In genomic region chrX:149540621-149541520, GRCh38 we compare ENCODE assay signal across 8 cellular contexts. TPM values are rescaled to one million over a fixed set of nuclear protein-coding genes. Genes with fewer than 3 reads are reported as not detected.
A peak's percentile ranks its signal among the peaks of the same experiment; 100 is the strongest.
DNase-seq lines count a peak whose midpoint lies in the region; ATAC-seq and TF ChIP-seq lines count a peak whose summit lies in the region.

TSS of gene EOLA1 (plus strand) at chrX:149541012. CDS start at chrX:149545631, 4,619 bp downstream.

- peak within 1 kb of the TSS; percentile 39 for H2BK5ac ChIP-seq in neuronal stem cell (ENCODE audit: low read length)

- H3K36me3 ChIP-seq in MM.1S (replicated peaks; ENCODE audit: insufficient read depth, low read length) (no peaks in the 10 kb centered on the region), neuronal stem cell (replicated peaks in 1 of 2; ENCODE audit: control insufficient read depth in 2 of 2, insufficient read depth in 2 of 2, low read length in 2 of 2) (no peaks in the 10 kb centered on the region), subcutaneous abdominal adipose tissue (ENCODE audit: control insufficient read depth in 5 of 5, insufficient read depth in 5 of 5, low read length in 5 of 5) (peaks cover 0 to 9% (median 4%) of the 10 kb centered on the region in 5 donors)

- WGBS in neuronal stem cell (ENCODE audit: extremely low coverage in 2 of 2, insufficient read length in 2 of 2, insufficient replicate concordance in 1 of 2), 2 donors: no CpG with 5 or more reads among the region's 71 CpGs

- no peaks in the 10 kb centered on the region for H3K79me1 ChIP-seq in neuronal stem cell (ENCODE audit: low read depth, low read length)

- H3K9ac ChIP-seq in MM.1S (ENCODE audit: low read length) (peak within 1 kb of the TSS; percentile 96), neuronal stem cell (ENCODE audit: low read depth, low read length, poor library complexity) (peak within 1 kb of the TSS; percentile 83), subcutaneous abdominal adipose tissue (ENCODE audit: low read length in 5 of 5) (peak within 1 kb of the TSS; percentile 52 to 77 (median 56))

- no peaks in the 10 kb centered on the region for H3K4me1 ChIP-seq in MM.1S (ENCODE audit: low read length)
- no peaks in the 10 kb centered on the region for H3K4me1 ChIP-seq in foreskin keratinocyte
- no peaks in the 10 kb centered on the region for H3K4me1 ChIP-seq in neuronal stem cell (ENCODE audit: control insufficient read depth in 2 of 2, insufficient read depth in 1 of 2, low read depth in 1 of 2, low read length in 2 of 2)
- peaks cover 6 to 17% (median 9%) of the 10 kb centered on the region in 5 donors for H3K4me1 ChIP-seq in subcutaneous abdominal adipose tissue (ENCODE audit: control insufficient read depth in 5 of 5, insufficient read depth in 5 of 5, low read length in 5 of 5)

- H2BK15ac ChIP-seq in neuronal stem cell (ENCODE audit: low read length): no peak within 1 kb of the TSS

- no peaks in the 10 kb centered on the region for H3K9me3 ChIP-seq in MM.1S (replicated peaks; ENCODE audit: insufficient read depth, low read length)
- no peaks in the 10 kb centered on the region for H3K9me3 ChIP-seq in neuronal stem cell (replicated peaks in 1 of 2; ENCODE audit: control insufficient read depth in 2 of 2, insufficient read depth in 1 of 2, low read depth in 1 of 2, low read length in 2 of 2)
- peaks cover 0 to 4% (median 0%) of the 10 kb centered on the region in 5 donors for H3K9me3 ChIP-seq in subcutaneous abdominal adipose tissue (ENCODE audit: control insufficient read depth in 5 of 5, low read length in 5 of 5)

- H2BK120ac ChIP-seq in neuronal stem cell (ENCODE audit: low read depth, low read length): no peak within 1 kb of the TSS

- H3K4me2 ChIP-seq in MM.1S (ENCODE audit: low read depth, low read length) (peak within 1 kb of the TSS; percentile 66), neuronal stem cell (ENCODE audit: insufficient read depth, low read length, poor library complexity, severe bottlenecking) (peak within 1 kb of the TSS; percentile 83)

- H3K27ac ChIP-seq in MM.1S (ENCODE audit: low read length): peak within 1 kb of the TSS; percentile 98
- peak within 1 kb of the TSS; percentile 66 for H3K27ac ChIP-seq in foreskin keratinocyte
- H3K27ac ChIP-seq in neuronal stem cell (replicated peaks; ENCODE audit: low read length): peak within 1 kb of the TSS; percentile 88
- peak within 1 kb of the TSS; percentile 77 for H3K27ac ChIP-seq in subcutaneous abdominal adipose tissue (ENCODE audit: low read depth, low read length)

- H3K14ac ChIP-seq in neuronal stem cell (ENCODE audit: low read length): no peak within 1 kb of the TSS

- peak within 1 kb of the TSS; percentile 71 for H3K18ac ChIP-seq in neuronal stem cell (ENCODE audit: low read length)

- H2AK5ac ChIP-seq in neuronal stem cell (ENCODE audit: low read depth, low read length): no peak within 1 kb of the TSS

- H3K27me3 ChIP-seq in MM.1S (replicated peaks; ENCODE audit: insufficient read depth, low read length): no peaks in the 10 kb centered on the region
- H3K27me3 ChIP-seq in foreskin keratinocyte: no peaks in the 10 kb centered on the region
- no peaks in the 10 kb centered on the region for H3K27me3 ChIP-seq in neuronal stem cell (ENCODE audit: control insufficient read depth in 3 of 3, insufficient read depth in 3 of 3, low read depth in 1 of 3, low read length in 3 of 3)
- H3K27me3 ChIP-seq in subcutaneous abdominal adipose tissue (ENCODE audit: control insufficient read depth in 5 of 5, insufficient read depth in 4 of 5, low read length in 5 of 5): no peaks in the 10 kb centered on the region

- peak within 1 kb of the TSS; percentile 83 for H3K4me3 ChIP-seq in MM.1S (ENCODE audit: low read length)
- H3K4me3 ChIP-seq in neuronal stem cell (ENCODE audit: low read length in 2 of 2): peak within 1 kb of the TSS; percentile 57 to 89
- peak within 1 kb of the TSS; percentile 67 to 98 (median 70) for H3K4me3 ChIP-seq in subcutaneous abdominal adipose tissue (ENCODE audit: low read depth in 1 of 5, low read length in 5 of 5)

- H3K4ac ChIP-seq in neuronal stem cell (ENCODE audit: low read length): no peak within 1 kb of the TSS

- TF ChIP-seq CTCF in MM.1S (IDR thresholded peaks at IDR 0.05; ENCODE audit: low read length) (no peak), foreskin keratinocyte (conservative IDR thresholded peaks at IDR 0.05) (no peak)

- DNase-seq in G401 (ENCODE audit: low spot score) (peak; percentile 97), HCEC 1CT (peak; percentile 91), MM.1S (peak; percentile 96), SIG-M5 treated with dmso at 0.1 percent for 504 hours (lab: John Stamatoyannopoulos, UW; ENCODE audit: unreplicated experiment) (peak; percentile 96), activated gamma-delta T cell treated with Interleukin-2 at 50 U/mL for 16 hours (peak; percentile 85), foreskin keratinocyte (peak; percentile 89 to 92), neuronal stem cell (ENCODE audit: low spot score) (no peak)

- peaks cover 7% of the 10 kb centered on the region; the same call in 1 of the 2 replicates for H3K79me2 ChIP-seq in MM.1S (ENCODE audit: low read length)

- no peaks in the 10 kb centered on the region for H3K9me2 ChIP-seq in MM.1S (replicated peaks; ENCODE audit: insufficient read depth, low read length)

- peak within 1 kb of the TSS; percentile 65 for H2AFZ ChIP-seq in MM.1S (ENCODE audit: low read length)
- H2AFZ ChIP-seq in neuronal stem cell (ENCODE audit: low read length): peak within 1 kb of the TSS; percentile 93

- H4K91ac ChIP-seq in neuronal stem cell (ENCODE audit: low read depth, low read length, poor library complexity): no peak within 1 kb of the TSS

- no peak within 1 kb of the TSS for H2BK12ac ChIP-seq in neuronal stem cell (ENCODE audit: low read length)

- H3K23ac ChIP-seq in neuronal stem cell (ENCODE audit: low read depth, low read length, poor library complexity): no peak within 1 kb of the TSS

- in situ Hi-C loops in G401 (cut with HindIII; ENCODE audit: low sequenced_read_pairs): no loop called here

- H4K20me1 ChIP-seq in MM.1S (ENCODE audit: insufficient read depth, low read length): no peaks in the 10 kb centered on the region

- no peak within 1 kb of the TSS for H4K8ac ChIP-seq in neuronal stem cell (ENCODE audit: low read depth, low read length)

- 0 out of 2 replicates have a peak, but pooled peaks cover 4% of the 10 kb centered on the region for H3F3A ChIP-seq in MM.1S (ENCODE audit: insufficient read depth, low read length)

- ATAC-seq in foreskin keratinocyte: peak; percentile 73

RNA-seq across cellular contexts. Expression of gene EOLA1, which starts in this region (rescaled TPM):
- 7.8 and 11.4 TPM in 2 replicates for total RNA-seq in G401 (2014; rRNA removed; shearing (Covaris generic))
- 10.5 and 11.4 TPM in 2 replicates for total RNA-seq in foreskin keratinocyte
- polyA plus RNA-seq in foreskin keratinocyte: 11.5 and 12.6 TPM in 2 replicates
- 6.4 TPM for polyA plus RNA-seq in neuronal stem cell (2013, experiment 1 of 2)
- polyA plus RNA-seq in neuronal stem cell (2013, experiment 2 of 2): 7.3 TPM
